Comparison of ENCODE assay signal across 1 cellular context in the genomic region with DNA sequence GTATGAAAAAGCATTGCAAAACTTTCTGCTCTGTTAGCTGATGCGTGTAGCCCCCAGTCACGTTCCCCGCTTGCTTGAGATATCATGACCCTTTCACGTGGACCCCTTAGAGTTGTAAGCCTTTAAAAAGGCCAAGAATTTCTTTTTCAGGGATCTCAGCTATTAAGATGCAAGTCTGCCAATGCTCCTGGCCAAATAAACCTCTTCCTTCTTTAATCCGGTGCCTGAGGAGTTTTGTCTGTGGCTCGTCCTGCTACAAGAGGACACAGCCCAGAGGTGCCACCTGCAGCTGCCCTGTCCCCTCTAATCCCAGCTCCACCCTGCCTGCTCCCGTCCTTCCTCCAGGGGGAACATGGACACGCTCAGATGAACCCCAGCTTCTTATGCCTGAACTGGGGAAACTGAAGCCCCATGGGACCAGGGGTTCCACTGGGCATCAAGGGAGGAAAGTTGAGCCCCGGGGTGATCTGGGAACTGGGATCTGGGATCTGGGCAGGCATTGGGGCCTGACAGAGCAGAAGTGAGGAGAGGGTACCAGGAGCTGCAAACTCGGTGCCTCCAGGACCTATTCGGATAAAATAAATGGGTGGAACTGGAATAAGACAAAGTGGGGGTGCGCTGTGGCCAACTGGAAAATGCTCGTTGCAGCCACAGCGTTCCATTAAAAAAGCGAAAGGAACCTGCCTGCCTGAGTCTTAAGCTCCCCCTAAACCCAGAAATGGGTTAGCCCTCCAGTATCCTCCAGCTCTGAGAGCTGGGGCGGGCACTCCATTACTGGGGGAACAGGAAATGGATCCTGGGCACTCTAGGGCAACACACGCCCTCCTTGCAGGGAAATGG.
TF ChIP-seq lines count a peak whose summit lies in the region.

No MANE protein-coding gene starts in this region.

TF ChIP-seq in IMR-90, 13 proteins besides CTCF, POLR2A, EP300 and RAD21:
- TF ChIP-seq, protein P1, sequence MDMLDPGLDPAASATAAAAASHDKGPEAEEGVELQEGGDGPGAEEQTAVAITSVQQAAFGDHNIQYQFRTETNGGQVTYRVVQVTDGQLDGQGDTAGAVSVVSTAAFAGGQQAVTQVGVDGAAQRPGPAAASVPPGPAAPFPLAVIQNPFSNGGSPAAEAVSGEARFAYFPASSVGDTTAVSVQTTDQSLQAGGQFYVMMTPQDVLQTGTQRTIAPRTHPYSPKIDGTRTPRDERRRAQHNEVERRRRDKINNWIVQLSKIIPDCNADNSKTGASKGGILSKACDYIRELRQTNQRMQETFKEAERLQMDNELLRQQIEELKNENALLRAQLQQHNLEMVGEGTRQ (IDR thresholded peaks at IDR 0.05; ENCODE audit: low read depth, low read length) = no peak
- no peak for TF ChIP-seq CHD1 (IDR thresholded peaks at IDR 0.05; ENCODE audit: low read depth, low read length)
- TF ChIP-seq CEBPB (IDR thresholded peaks at IDR 0.05; ENCODE audit: low read depth, low read length) = no peak
- no peak for TF ChIP-seq MAZ (IDR thresholded peaks at IDR 0.05; ENCODE audit: borderline replicate concordance, low read depth, low read length)
- TF ChIP-seq NFE2L2 (IDR thresholded peaks at IDR 0.05; ENCODE audit: low read depth, low read length) = no peak
- no peak for TF ChIP-seq RCOR1 (IDR thresholded peaks at IDR 0.05; ENCODE audit: insufficient replicate concordance, low read length)
- TF ChIP-seq BHLHE40 (IDR thresholded peaks at IDR 0.05; ENCODE audit: low read depth, low read length) = no peak
- no peak for TF ChIP-seq SMC3 (IDR thresholded peaks at IDR 0.05; ENCODE audit: low read depth, low read length)
- TF ChIP-seq MXI1 (IDR thresholded peaks at IDR 0.05; ENCODE audit: borderline replicate concordance, low read depth, low read length) = no peak
- TF ChIP-seq, protein P2, sequence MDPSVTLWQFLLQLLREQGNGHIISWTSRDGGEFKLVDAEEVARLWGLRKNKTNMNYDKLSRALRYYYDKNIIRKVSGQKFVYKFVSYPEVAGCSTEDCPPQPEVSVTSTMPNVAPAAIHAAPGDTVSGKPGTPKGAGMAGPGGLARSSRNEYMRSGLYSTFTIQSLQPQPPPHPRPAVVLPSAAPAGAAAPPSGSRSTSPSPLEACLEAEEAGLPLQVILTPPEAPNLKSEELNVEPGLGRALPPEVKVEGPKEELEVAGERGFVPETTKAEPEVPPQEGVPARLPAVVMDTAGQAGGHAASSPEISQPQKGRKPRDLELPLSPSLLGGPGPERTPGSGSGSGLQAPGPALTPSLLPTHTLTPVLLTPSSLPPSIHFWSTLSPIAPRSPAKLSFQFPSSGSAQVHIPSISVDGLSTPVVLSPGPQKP (IDR thresholded peaks at IDR 0.05; ENCODE audit: borderline replicate concordance, low read depth, low read length) = no peak
- no peak for TF ChIP-seq RFX5 (IDR thresholded peaks at IDR 0.05; ENCODE audit: low read depth, low read length)
- no peak for TF ChIP-seq MAFK (IDR thresholded peaks at IDR 0.05; ENCODE audit: low read depth, low read length)
- no peak for TF ChIP-seq FOS (IDR thresholded peaks at IDR 0.05; ENCODE audit: low read depth, low read length)
TF ChIP-seq in IMR-90: peak in this region for 0.
